In the genomic region with DNA sequence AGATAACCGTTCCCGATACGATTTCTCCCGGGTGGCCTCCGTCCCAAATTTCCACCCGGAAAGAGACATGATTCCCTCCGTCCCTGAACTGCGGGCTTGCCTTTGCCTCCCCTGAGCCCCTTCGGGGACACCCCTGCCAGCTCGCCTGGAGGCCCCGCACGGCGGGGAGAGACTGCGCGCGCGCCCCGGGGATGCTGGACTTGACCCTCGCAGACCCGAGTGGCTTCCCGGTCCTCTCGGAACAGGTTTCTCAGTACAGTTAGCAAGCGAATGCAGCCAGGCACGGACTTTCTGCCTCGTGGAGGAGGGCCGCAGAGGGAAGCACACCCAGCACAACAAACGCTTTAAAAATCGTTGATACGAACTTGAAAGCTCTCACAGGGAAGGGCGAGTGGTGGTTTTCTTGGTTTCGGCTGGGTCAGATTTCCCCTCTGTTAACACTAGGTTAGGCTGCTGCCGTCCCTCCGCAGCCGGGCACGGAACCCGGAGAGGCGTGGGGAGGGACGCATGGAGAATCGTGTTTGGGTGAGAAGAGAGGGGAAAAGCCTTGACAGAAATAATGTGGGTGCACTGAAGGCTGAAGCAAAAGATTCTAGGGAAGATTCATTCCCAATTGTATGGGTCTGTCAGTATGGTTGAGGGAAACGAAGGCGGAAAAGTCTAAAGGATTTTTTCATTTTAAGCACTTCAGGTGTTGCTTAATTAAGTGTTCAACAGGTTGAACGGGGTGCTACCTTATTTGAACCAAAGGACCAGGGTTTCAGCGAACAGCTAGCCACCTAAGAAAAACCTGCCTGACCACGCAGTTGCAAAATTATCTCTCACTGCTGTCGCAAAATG, we compare ENCODE assay signal across 8 cellular contexts. TPM values are rescaled to one million over a fixed set of nuclear protein-coding genes. Genes with fewer than 3 reads are reported as not detected.
DNase-seq lines count a peak whose midpoint lies in the region; ATAC-seq lines count a peak whose summit lies in the region.

No MANE protein-coding gene starts in this region.

- H3K36me3 ChIP-seq in HUES6 (ENCODE audit: control insufficient read depth, insufficient read depth, low read length) (no peaks in the 10 kb centered on the region), neuronal stem cell (replicated peaks in 1 of 2; ENCODE audit: control insufficient read depth in 2 of 2, insufficient read depth in 2 of 2, low read length in 2 of 2) (no peaks in the 10 kb centered on the region)

- no peak overlapping the region for H2BK12ac ChIP-seq in neuronal stem cell (ENCODE audit: low read length)

- no peaks in the 10 kb centered on the region for H3K79me1 ChIP-seq in neuronal stem cell (ENCODE audit: low read depth, low read length)

- H3K9ac ChIP-seq in HUES6 (ENCODE audit: low read length) (peak overlapping the region; percentile 1), neuronal stem cell (ENCODE audit: low read depth, low read length, poor library complexity) (no peak overlapping the region)

- no peak for ATAC-seq in GM19395 (IDR thresholded peaks at IDR 0.05; ENCODE audit: unreplicated experiment)

- peak; percentile 18 for DNase-seq in NOMO-1 treated with DMSO at 0.1 percent for 48 hours (lab: John Stamatoyannopoulos, UW; ENCODE audit: unreplicated experiment)
- DNase-seq in NOMO-1 treated with dmso at 0.1 percent for 144 hours (lab: John Stamatoyannopoulos, UW; ENCODE audit: unreplicated experiment) = no peak
- peak; percentile 15 for DNase-seq in activated CD4-positive, alpha-beta T cell treated with anti-CD3 and anti-CD28 coated beads, Interleukin-2, amount 50 U/mL, for 1 hour
- peak; percentile 1 for DNase-seq in fibroblast of gingiva (ENCODE audit: low read depth)
- no peak for DNase-seq in neuronal stem cell (ENCODE audit: low spot score)
- DNase-seq in GF-D8 (lab: John Stamatoyannopoulos, UW) = no peak

- peaks cover 64% of the 10 kb centered on the region for H3K27me3 ChIP-seq in HUES6 (ENCODE audit: control insufficient read depth, insufficient read depth, low read length)
- H3K27me3 ChIP-seq in neuronal stem cell (ENCODE audit: control insufficient read depth in 3 of 3, insufficient read depth in 3 of 3, low read depth in 1 of 3, low read length in 3 of 3) = peaks cover 9 to 91% (median 41%) of the 10 kb centered on the region in 3 experiments

- no peak overlapping the region for H3K4ac ChIP-seq in neuronal stem cell (ENCODE audit: low read length)

- no peak overlapping the region for H3K14ac ChIP-seq in neuronal stem cell (ENCODE audit: low read length)

- H2BK15ac ChIP-seq in neuronal stem cell (ENCODE audit: low read length) = no peak overlapping the region

- H3K9me3 ChIP-seq in HUES6 (ENCODE audit: control insufficient read depth, insufficient read depth, low read depth, low read length) = no peaks in the 10 kb centered on the region
- no peaks in the 10 kb centered on the region for H3K9me3 ChIP-seq in neuronal stem cell (replicated peaks in 1 of 2; ENCODE audit: control insufficient read depth in 2 of 2, insufficient read depth in 1 of 2, low read depth in 1 of 2, low read length in 2 of 2)

- H4K8ac ChIP-seq in neuronal stem cell (ENCODE audit: low read depth, low read length) = no peak overlapping the region

- H3K4me3 ChIP-seq in HUES6 (ENCODE audit: low read depth, low read length) = peak overlapping the region; percentile 62
- H3K4me3 ChIP-seq in neuronal stem cell (ENCODE audit: low read length in 2 of 2) = peak overlapping the region; percentile 38 to 83

- no CpG with 5 or more reads among the region's 45 CpGs for WGBS in neuronal stem cell (ENCODE audit: extremely low coverage in 2 of 2, insufficient read length in 2 of 2, insufficient replicate concordance in 1 of 2), 2 donors

- no peak overlapping the region for H4K91ac ChIP-seq in neuronal stem cell (ENCODE audit: low read depth, low read length, poor library complexity)

- peak overlapping the region; percentile 27 for H3K18ac ChIP-seq in neuronal stem cell (ENCODE audit: low read length)

- peak overlapping the region; percentile 91 for H2AFZ ChIP-seq in neuronal stem cell (ENCODE audit: low read length)

- H2BK5ac ChIP-seq in neuronal stem cell (ENCODE audit: low read length) = peak overlapping the region; percentile 57

- H2BK120ac ChIP-seq in neuronal stem cell (ENCODE audit: low read depth, low read length) = no peak overlapping the region

- peaks cover 48% of the 10 kb centered on the region for H3K4me1 ChIP-seq in HUES6 (ENCODE audit: control insufficient read depth, insufficient read depth, low read length)
- peaks cover 7% of the 10 kb centered on the region in 2 donors for H3K4me1 ChIP-seq in neuronal stem cell (ENCODE audit: control insufficient read depth in 2 of 2, insufficient read depth in 1 of 2, low read depth in 1 of 2, low read length in 2 of 2)

- no peak overlapping the region for H2AK5ac ChIP-seq in neuronal stem cell (ENCODE audit: low read depth, low read length)

- H3K4me2 ChIP-seq in neuronal stem cell (ENCODE audit: insufficient read depth, low read length, poor library complexity, severe bottlenecking) = peak overlapping the region; percentile 96

- H3K27ac ChIP-seq in HUES6 (ENCODE audit: low read depth, low read length) = no peak overlapping the region
- H3K27ac ChIP-seq in neuronal stem cell (replicated peaks; ENCODE audit: low read length) = no peak overlapping the region

- no peak overlapping the region for H3K23ac ChIP-seq in neuronal stem cell (ENCODE audit: low read depth, low read length, poor library complexity)

RNA-seq across cellular contexts. Expression of a gene that starts 0.9 kb away (rescaled TPM):
- polyA plus RNA-seq in neuronal stem cell (2013, experiment 1 of 2) = 0.13 TPM
- polyA plus RNA-seq in neuronal stem cell (2013, experiment 2 of 2) = 0.12 TPM

Comparison
In these comparisons a context has a peak if more than half of its experiments do, and no peak if none do; other contexts are left out.
1. DNase-seq: peak in NOMO-1 treated with DMSO at 0.1 percent for 48 hours (single experiment), activated CD4-positive, alpha-beta T cell treated with anti-CD3 and anti-CD28 coated beads, Interleukin-2, amount 50 U/mL, for 1 hour (single experiment) and fibroblast of gingiva (single experiment); none in NOMO-1 treated with dmso at 0.1 percent for 144 hours (single experiment), neuronal stem cell (single experiment) and GF-D8 (single experiment).